ENCODE assay signal across 1 cellular context in the genomic region with DNA sequence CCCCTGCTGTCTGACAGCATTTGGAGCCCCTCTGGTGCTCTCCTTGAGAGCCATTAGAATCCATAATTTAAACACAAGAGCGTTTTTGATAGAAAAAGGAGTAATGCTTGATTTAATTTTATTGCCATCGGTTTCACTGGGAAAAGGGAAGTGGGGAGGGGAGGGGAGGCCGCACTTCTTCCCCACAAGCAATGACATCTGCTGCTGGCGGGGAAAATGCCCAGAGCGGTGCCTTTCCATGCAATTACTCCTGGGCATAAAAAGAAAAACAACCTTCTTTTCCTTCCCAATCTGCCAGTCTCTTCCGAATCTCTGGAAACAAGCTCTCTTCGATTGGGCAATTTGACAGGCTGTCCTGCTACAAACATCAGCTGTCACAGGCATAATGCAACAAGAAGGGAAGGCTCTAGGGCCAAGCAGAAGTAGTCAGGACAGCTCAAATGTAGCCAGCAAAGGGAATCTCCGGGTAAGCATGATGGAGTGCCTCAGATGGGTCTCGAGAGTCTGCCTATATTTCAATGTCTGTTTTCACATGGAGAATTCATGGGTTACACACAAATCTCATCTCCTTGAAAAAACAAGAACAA.
TF ChIP-seq lines count a peak whose summit lies in the region.

No MANE protein-coding gene starts in this region.

TF ChIP-seq in GM23338, 12 proteins besides CTCF, POLR2A, EP300 and RAD21:
- TF ChIP-seq, protein P1, sequence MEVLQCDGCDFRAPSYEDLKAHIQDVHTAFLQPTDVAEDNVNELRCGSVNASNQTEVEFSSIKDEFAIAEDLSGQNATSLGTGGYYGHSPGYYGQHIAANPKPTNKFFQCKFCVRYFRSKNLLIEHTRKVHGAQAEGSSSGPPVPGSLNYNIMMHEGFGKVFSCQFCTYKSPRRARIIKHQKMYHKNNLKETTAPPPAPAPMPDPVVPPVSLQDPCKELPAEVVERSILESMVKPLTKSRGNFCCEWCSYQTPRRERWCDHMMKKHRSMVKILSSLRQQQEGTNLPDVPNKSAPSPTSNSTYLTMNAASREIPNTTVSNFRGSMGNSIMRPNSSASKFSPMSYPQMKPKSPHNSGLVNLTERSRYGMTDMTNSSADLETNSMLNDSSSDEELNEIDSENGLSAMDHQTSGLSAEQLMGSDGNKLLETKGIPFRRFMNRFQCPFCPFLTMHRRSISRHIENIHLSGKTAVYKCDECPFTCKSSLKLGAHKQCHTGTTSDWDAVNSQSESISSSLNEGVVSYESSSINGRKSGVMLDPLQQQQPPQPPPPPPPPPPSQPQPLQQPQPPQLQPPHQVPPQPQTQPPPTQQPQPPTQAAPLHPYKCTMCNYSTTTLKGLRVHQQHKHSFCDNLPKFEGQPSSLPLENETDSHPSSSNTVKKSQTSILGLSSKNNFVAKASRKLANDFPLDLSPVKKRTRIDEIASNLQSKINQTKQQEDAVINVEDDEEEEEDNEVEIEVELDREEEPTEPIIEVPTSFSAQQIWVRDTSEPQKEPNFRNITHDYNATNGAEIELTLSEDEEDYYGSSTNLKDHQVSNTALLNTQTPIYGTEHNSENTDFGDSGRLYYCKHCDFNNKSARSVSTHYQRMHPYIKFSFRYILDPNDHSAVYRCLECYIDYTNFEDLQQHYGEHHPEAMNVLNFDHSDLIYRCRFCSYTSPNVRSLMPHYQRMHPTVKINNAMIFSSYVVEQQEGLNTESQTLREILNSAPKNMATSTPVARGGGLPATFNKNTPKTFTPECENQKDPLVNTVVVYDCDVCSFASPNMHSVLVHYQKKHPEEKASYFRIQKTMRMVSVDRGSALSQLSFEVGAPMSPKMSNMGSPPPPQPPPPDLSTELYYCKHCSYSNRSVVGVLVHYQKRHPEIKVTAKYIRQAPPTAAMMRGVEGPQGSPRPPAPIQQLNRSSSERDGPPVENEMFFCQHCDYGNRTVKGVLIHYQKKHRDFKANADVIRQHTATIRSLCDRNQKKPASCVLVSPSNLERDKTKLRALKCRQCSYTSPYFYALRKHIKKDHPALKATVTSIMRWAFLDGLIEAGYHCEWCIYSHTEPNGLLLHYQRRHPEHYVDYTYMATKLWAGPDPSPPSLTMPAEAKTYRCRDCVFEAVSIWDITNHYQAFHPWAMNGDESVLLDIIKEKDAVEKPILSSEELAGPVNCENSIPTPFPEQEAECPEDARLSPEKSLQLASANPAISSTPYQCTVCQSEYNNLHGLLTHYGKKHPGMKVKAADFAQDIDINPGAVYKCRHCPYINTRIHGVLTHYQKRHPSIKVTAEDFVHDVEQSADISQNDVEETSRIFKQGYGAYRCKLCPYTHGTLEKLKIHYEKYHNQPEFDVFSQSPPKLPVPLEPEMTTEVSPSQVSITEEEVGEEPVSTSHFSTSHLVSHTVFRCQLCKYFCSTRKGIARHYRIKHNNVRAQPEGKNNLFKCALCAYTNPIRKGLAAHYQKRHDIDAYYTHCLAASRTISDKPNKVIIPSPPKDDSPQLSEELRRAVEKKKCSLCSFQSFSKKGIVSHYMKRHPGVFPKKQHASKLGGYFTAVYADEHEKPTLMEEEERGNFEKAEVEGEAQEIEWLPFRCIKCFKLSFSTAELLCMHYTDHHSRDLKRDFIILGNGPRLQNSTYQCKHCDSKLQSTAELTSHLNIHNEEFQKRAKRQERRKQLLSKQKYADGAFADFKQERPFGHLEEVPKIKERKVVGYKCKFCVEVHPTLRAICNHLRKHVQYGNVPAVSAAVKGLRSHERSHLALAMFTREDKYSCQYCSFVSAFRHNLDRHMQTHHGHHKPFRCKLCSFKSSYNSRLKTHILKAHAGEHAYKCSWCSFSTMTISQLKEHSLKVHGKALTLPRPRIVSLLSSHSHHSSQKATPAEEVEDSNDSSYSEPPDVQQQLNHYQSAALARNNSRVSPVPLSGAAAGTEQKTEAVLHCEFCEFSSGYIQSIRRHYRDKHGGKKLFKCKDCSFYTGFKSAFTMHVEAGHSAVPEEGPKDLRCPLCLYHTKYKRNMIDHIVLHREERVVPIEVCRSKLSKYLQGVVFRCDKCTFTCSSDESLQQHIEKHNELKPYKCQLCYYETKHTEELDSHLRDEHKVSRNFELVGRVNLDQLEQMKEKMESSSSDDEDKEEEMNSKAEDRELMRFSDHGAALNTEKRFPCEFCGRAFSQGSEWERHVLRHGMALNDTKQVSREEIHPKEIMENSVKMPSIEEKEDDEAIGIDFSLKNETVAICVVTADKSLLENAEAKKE (CRISPR knock-in tag; IDR thresholded peaks at IDR 0.05) = no peak
- TF ChIP-seq ZNF331 (CRISPR knock-in tag; IDR thresholded peaks at IDR 0.05; ENCODE audit: low read depth) = no peak
- no peak for TF ChIP-seq POLR2AphosphoS5 (IDR thresholded peaks at IDR 0.05; ENCODE audit: low read depth)
- TF ChIP-seq EZH2 (IDR thresholded peaks at IDR 0.05; ENCODE audit: low read depth, unreplicated experiment) = no peak
- TF ChIP-seq EZH2phosphoT487 (IDR thresholded peaks at IDR 0.05; ENCODE audit: unreplicated experiment) = no peak
- TF ChIP-seq JUNB (IDR thresholded peaks at IDR 0.05; ENCODE audit: unreplicated experiment) = no peak
- TF ChIP-seq, protein P2, sequence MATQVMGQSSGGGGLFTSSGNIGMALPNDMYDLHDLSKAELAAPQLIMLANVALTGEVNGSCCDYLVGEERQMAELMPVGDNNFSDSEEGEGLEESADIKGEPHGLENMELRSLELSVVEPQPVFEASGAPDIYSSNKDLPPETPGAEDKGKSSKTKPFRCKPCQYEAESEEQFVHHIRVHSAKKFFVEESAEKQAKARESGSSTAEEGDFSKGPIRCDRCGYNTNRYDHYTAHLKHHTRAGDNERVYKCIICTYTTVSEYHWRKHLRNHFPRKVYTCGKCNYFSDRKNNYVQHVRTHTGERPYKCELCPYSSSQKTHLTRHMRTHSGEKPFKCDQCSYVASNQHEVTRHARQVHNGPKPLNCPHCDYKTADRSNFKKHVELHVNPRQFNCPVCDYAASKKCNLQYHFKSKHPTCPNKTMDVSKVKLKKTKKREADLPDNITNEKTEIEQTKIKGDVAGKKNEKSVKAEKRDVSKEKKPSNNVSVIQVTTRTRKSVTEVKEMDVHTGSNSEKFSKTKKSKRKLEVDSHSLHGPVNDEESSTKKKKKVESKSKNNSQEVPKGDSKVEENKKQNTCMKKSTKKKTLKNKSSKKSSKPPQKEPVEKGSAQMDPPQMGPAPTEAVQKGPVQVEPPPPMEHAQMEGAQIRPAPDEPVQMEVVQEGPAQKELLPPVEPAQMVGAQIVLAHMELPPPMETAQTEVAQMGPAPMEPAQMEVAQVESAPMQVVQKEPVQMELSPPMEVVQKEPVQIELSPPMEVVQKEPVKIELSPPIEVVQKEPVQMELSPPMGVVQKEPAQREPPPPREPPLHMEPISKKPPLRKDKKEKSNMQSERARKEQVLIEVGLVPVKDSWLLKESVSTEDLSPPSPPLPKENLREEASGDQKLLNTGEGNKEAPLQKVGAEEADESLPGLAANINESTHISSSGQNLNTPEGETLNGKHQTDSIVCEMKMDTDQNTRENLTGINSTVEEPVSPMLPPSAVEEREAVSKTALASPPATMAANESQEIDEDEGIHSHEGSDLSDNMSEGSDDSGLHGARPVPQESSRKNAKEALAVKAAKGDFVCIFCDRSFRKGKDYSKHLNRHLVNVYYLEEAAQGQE (IDR thresholded peaks at IDR 0.05; ENCODE audit: unreplicated experiment) = no peak
- no peak for TF ChIP-seq CREB1 (CRISPR knock-in tag; IDR thresholded peaks at IDR 0.05; ENCODE audit: low read depth)
- TF ChIP-seq, protein P3, sequence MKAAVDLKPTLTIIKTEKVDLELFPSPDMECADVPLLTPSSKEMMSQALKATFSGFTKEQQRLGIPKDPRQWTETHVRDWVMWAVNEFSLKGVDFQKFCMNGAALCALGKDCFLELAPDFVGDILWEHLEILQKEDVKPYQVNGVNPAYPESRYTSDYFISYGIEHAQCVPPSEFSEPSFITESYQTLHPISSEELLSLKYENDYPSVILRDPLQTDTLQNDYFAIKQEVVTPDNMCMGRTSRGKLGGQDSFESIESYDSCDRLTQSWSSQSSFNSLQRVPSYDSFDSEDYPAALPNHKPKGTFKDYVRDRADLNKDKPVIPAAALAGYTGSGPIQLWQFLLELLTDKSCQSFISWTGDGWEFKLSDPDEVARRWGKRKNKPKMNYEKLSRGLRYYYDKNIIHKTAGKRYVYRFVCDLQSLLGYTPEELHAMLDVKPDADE (IDR thresholded peaks at IDR 0.05) = no peak
- no peak for TF ChIP-seq STAT1 (IDR thresholded peaks at IDR 0.05; ENCODE audit: unreplicated experiment)
- no peak for TF ChIP-seq ZNF114 (CRISPR knock-in tag; IDR thresholded peaks at IDR 0.05)
TF ChIP-seq in GM23338: peak in this region for 0.
